9 cellular contexts compared by ENCODE assay signal in genomic region chr1:25771246-25772114, GRCh38. TPM values are rescaled to one million over a fixed set of nuclear protein-coding genes. Genes with fewer than 3 reads are reported as not detected.
DNase-seq lines count a peak whose midpoint lies in the region; ATAC-seq and TF ChIP-seq lines count a peak whose summit lies in the region.
"Had no signal": no experiment of that assay in that cellular context is flagged by ENCODE, and none has a peak within 500 bp of the region (broad histone marks: within the 10 kb centered on the region; RNA-seq: fewer than 3 reads in every experiment).

No MANE protein-coding gene starts in this region.

- peaks cover 2% of the 10 kb centered on the region for H3K36me3 Mint-ChIP-seq in activated naive CD4-positive, alpha-beta T cell treated with anti-CD3 and anti-CD28 coated beads for 36 hours (ENCODE audit: low read depth)
- peaks cover 50% of the 10 kb centered on the region for H3K36me3 Mint-ChIP-seq in activated naive CD4-positive, alpha-beta T cell treated with anti-CD3 and anti-CD28 coated beads, Interleukin-2, amount 10 ng/mL, durations not matched to agents 7 days and 5 days

- H3K4me1 ChIP-seq in iPS-15b (ENCODE audit: control insufficient read depth, insufficient read depth, low read length): no peaks in the 10 kb centered on the region

- peak overlapping the region; percentile 40 for H3K4me3 ChIP-seq in WERI-Rb-1 (ENCODE audit: low read depth, low read length)
- no peak overlapping the region for H3K4me3 ChIP-seq in iPS-15b (ENCODE audit: low read depth, low read length)

- H3K36me3 ChIP-seq in WERI-Rb-1 (no peaks in the 10 kb centered on the region), iPS-15b (ENCODE audit: control insufficient read depth, insufficient read depth, low read length) (peaks cover 6% of the 10 kb centered on the region)

- no peaks in the 10 kb centered on the region for H3K27me3 Mint-ChIP-seq in activated naive CD4-positive, alpha-beta T cell treated with anti-CD3 and anti-CD28 coated beads for 36 hours (ENCODE audit: low read depth)
- peaks cover 29% of the 10 kb centered on the region for H3K27me3 Mint-ChIP-seq in activated naive CD4-positive, alpha-beta T cell treated with anti-CD3 and anti-CD28 coated beads, Interleukin-2, amount 10 ng/mL, durations not matched to agents 7 days and 5 days
- H3K27me3 Mint-ChIP-seq in stimulated activated naive CD8-positive, alpha-beta T cell treated with anti-CD3 and anti-CD28 coated beads, Interleukin-15, amount 100 ng/mL, for 72 hours: peaks cover 12% of the 10 kb centered on the region
- H3K27me3 Mint-ChIP-seq: CD8-positive, alpha-beta memory T cell had no signal

- H3K9me3 Mint-ChIP-seq in activated naive CD4-positive, alpha-beta T cell treated with anti-CD3 and anti-CD28 coated beads for 36 hours: no peaks in the 10 kb centered on the region
- H3K9me3 Mint-ChIP-seq in activated naive CD4-positive, alpha-beta T cell treated with anti-CD3 and anti-CD28 coated beads, Interleukin-2, amount 10 ng/mL, durations not matched to agents 7 days and 5 days: no peaks in the 10 kb centered on the region
- no peaks in the 10 kb centered on the region for H3K9me3 Mint-ChIP-seq in stimulated activated naive CD8-positive, alpha-beta T cell treated with anti-CD3 and anti-CD28 coated beads, Interleukin-15, amount 100 ng/mL, for 72 hours
- H3K9me3 Mint-ChIP-seq: CD8-positive, alpha-beta memory T cell had no signal

- ATAC-seq in stimulated activated naive CD8-positive, alpha-beta T cell treated with anti-CD3 and anti-CD28 coated beads, Interleukin-15, amount 100 ng/mL, for 72 hours: peak; percentile 18
- ATAC-seq in HG02885 (IDR thresholded peaks at IDR 0.05; ENCODE audit: poor library complexity, unreplicated experiment): no peak
- ATAC-seq in HG03439 (IDR thresholded peaks at IDR 0.05; ENCODE audit: unreplicated experiment): no peak

- peak overlapping the region; percentile 62 for H3K27ac Mint-ChIP-seq in activated naive CD4-positive, alpha-beta T cell treated with anti-CD3 and anti-CD28 coated beads for 36 hours
- no peak overlapping the region for H3K27ac Mint-ChIP-seq in activated naive CD4-positive, alpha-beta T cell treated with anti-CD3 and anti-CD28 coated beads, Interleukin-2, amount 10 ng/mL, durations not matched to agents 7 days and 5 days
- peak overlapping the region; percentile 40 to 89 for H3K27ac Mint-ChIP-seq in stimulated activated naive CD8-positive, alpha-beta T cell treated with anti-CD3 and anti-CD28 coated beads, Interleukin-15, amount 100 ng/mL, for 72 hours

- H3K4me1 Mint-ChIP-seq in activated naive CD4-positive, alpha-beta T cell treated with anti-CD3 and anti-CD28 coated beads for 36 hours (ENCODE audit: low read depth): peaks cover 81% of the 10 kb centered on the region
- H3K4me1 Mint-ChIP-seq in activated naive CD4-positive, alpha-beta T cell treated with anti-CD3 and anti-CD28 coated beads, Interleukin-2, amount 10 ng/mL, durations not matched to agents 7 days and 5 days: peaks cover 63% of the 10 kb centered on the region
- H3K4me1 Mint-ChIP-seq in stimulated activated naive CD8-positive, alpha-beta T cell treated with anti-CD3 and anti-CD28 coated beads, Interleukin-15, amount 100 ng/mL, for 72 hours: peaks cover 98% of the 10 kb centered on the region

- CTCF ChIA-PET in activated naive CD4-positive, alpha-beta T cell treated with anti-CD3 and anti-CD28 coated beads for 36 hours (lab: Charles Lee): interaction anchor here (0.6 to 1.7 kb wide), 4 partner anchors 12 to 78 kb away, joined by 3 read pairs; no protein-coding TSS in a partner anchor
- CTCF ChIA-PET in activated naive CD4-positive, alpha-beta T cell treated with anti-CD3 and anti-CD28 coated beads, Interleukin-2, amount 10 ng/mL, durations not matched to agents 7 days and 5 days (lab: Charles Lee): interaction anchor here (0.8 kb wide), 1 partner anchor 21 kb away, joined by 3 read pairs; no protein-coding TSS in a partner anchor

- no peaks in the 10 kb centered on the region for H3K27me3 ChIP-seq in WERI-Rb-1 (ENCODE audit: insufficient read depth, low read depth, severe bottlenecking)
- H3K27me3 ChIP-seq in iPS-15b (ENCODE audit: control insufficient read depth, insufficient read depth, low read length): no peaks in the 10 kb centered on the region

- TF ChIP-seq CTCF in WERI-Rb-1 (IDR thresholded peaks at IDR 0.05; ENCODE audit: low read depth, low read length): no peak

- H3K4me3 Mint-ChIP-seq in activated naive CD4-positive, alpha-beta T cell treated with anti-CD3 and anti-CD28 coated beads for 36 hours: peak overlapping the region; percentile 49
- H3K4me3 Mint-ChIP-seq in activated naive CD4-positive, alpha-beta T cell treated with anti-CD3 and anti-CD28 coated beads, Interleukin-2, amount 10 ng/mL, durations not matched to agents 7 days and 5 days: no peak overlapping the region
- peak overlapping the region; percentile 60 to 73 for H3K4me3 Mint-ChIP-seq in stimulated activated naive CD8-positive, alpha-beta T cell treated with anti-CD3 and anti-CD28 coated beads, Interleukin-15, amount 100 ng/mL, for 72 hours

- no peaks in the 10 kb centered on the region for H3K9me3 ChIP-seq in WERI-Rb-1 (ENCODE audit: severe bottlenecking)
- no peaks in the 10 kb centered on the region for H3K9me3 ChIP-seq in iPS-15b (ENCODE audit: control insufficient read depth, insufficient read depth, low read length)

- intact Hi-C loops in activated naive CD4-positive, alpha-beta T cell treated with anti-CD3 and anti-CD28 coated beads for 36 hours (cut with micrococcal nuclease): no loop called here
- intact Hi-C loops in posterior cingulate gyrus (cut with DNase I): no loop called here

- peak overlapping the region; percentile 47 for H3K9ac ChIP-seq in iPS-15b (ENCODE audit: low read depth, low read length)

- H3K27ac ChIP-seq in WERI-Rb-1: peak overlapping the region; percentile 93

- peak; percentile 69 for DNase-seq in activated naive CD4-positive, alpha-beta T cell treated with anti-CD3 and anti-CD28 coated beads for 36 hours
- DNase-seq in activated naive CD4-positive, alpha-beta T cell treated with anti-CD3 and anti-CD28 coated beads, Interleukin-2, amount 10 ng/mL, durations not matched to agents 7 days and 5 days: no peak
- DNase-seq in WERI-Rb-1 (peak; percentile 95), posterior cingulate gyrus (no peak)
- DNase-seq in stimulated activated naive CD8-positive, alpha-beta T cell treated with anti-CD3 and anti-CD28 coated beads, Interleukin-15, amount 100 ng/mL, for 72 hours: peak in 1 of 2 donors; percentile 33

RNA-seq across cellular contexts. Expression of gene SELENON, which starts 28.5 kb away (rescaled TPM):
- 10 to 100 TPM; 27.8 to 28.6 TPM for total RNA-seq in activated naive CD4-positive, alpha-beta T cell treated with anti-CD3 and anti-CD28 coated beads for 36 hours

RNA-seq across cellular contexts. Expression of gene MTFR1L, which starts 48.3 kb away (rescaled TPM):
- 10 to 100 TPM; 22.2 to 23.5 TPM for total RNA-seq in activated naive CD4-positive, alpha-beta T cell treated with anti-CD3 and anti-CD28 coated beads for 36 hours

Comparison
In these comparisons a context has a peak if more than half of its experiments do, and no peak if none do; other contexts are left out.
1. DNase-seq: peak in activated naive CD4-positive, alpha-beta T cell treated with anti-CD3 and anti-CD28 coated beads for 36 hours (single experiment) and WERI-Rb-1 (single experiment); none in activated naive CD4-positive, alpha-beta T cell treated with anti-CD3 and anti-CD28 coated beads, Interleukin-2, amount 10 ng/mL, durations not matched to agents 7 days and 5 days (single experiment) and posterior cingulate gyrus (0 of 10).